ENCODE assay signal across 8 cellular contexts in genomic region chr11:64688534-64688982, GRCh38. TPM values are rescaled to one million over a fixed set of nuclear protein-coding genes. Genes with fewer than 3 reads are reported as not detected.
DNase-seq lines count a peak whose midpoint lies in the region; ATAC-seq, FAIRE-seq and TF ChIP-seq lines count a peak whose summit lies in the region.

No MANE protein-coding gene starts in this region.

- peak; percentile 46 for FAIRE-seq in A549 (lab: Jason Lieb, UNC)

- peak overlapping the region; percentile 54 for H3K4me2 ChIP-seq in A549

- intact Hi-C loops in lower leg skin (cut with DNase I; ENCODE audit: low total_unique reads): no loop called here

- ATAC-seq in A549 (peak; percentile 90 to 98), GM18867 (IDR thresholded peaks at IDR 0.05; ENCODE audit: unreplicated experiment) (peak; percentile 75)

- peak; percentile 99 for TF ChIP-seq CTCF in A549 (IDR thresholded peaks at IDR 0.05)
- peak in 1 of 3 donors; percentile 43 for TF ChIP-seq CTCF in lower leg skin (IDR thresholded peaks at IDR 0.05)

- CTCF ChIA-PET in A549 (lab: Yijun Ruan, JAX): interaction anchor here (0.6 to 5.4 kb wide), 71 partner anchors 10 to 418 kb away, joined by 3 to 88 read pairs (median 4); partner anchors contain the start of genes NRXN2, PRDX5, PYGM and RASGRP2

- POLR2A ChIA-PET in A549 (lab: Yijun Ruan, JAX): interaction anchor here (0.9 to 1.1 kb wide), 2 partner anchors 16 to 37 kb away, joined by 3 read pairs; no protein-coding TSS in a partner anchor

- DNase-seq in A549 (ENCODE audit: low read depth in 1 of 2, low spot score in 1 of 2) (peak; percentile 89 to 90), HPDE6-E6E7 (ENCODE audit: extremely low spot score) (peak; percentile 76), NCI-H82 (lab: John Stamatoyannopoulos, UW) (peak; percentile 94), dermis microvascular lymphatic vessel endothelial cell (ENCODE audit: low read depth in 2 of 2) (peak; percentile 67 to 87), lower leg skin (ENCODE audit: low spot score in 2 of 2) (peak; percentile 71 to 97)
- DNase-seq in activated CD4-positive, alpha-beta T cell treated with anti-CD3 and anti-CD28 coated beads, Interleukin-2, amount 50 U/mL, for 4 hours: peak; percentile 87 to 89
- DNase-seq in stimulated activated CD4-positive, alpha-beta T cell treated with anti-CD3 and anti-CD28 coated beads, Interleukin-4, amount 100 ng/mL, for 24 hours: peak; percentile 91

- H3K27ac ChIP-seq in A549: peak overlapping the region; percentile 56 to 82

- H3K4me1 ChIP-seq in A549: no peaks in the 10 kb centered on the region

- peak overlapping the region; percentile 39 for H3K4me3 ChIP-seq in A549
- H3K4me3 ChIP-seq in lower leg skin (ENCODE audit: low read depth, poor library complexity, severe bottlenecking): no peak overlapping the region

- 0% methylated on average over 12 of the region's 13 CpGs for WGBS in A549 (ENCODE audit: missing lambda C conversion rate)
- WGBS in lower leg skin, 2 donors: 1 to 2% methylated on average over 13 of the region's 13 CpGs

- TF ChIP-seq RAD21 in A549 (conservative IDR thresholded peaks at IDR 0.05 in 1 of 2, IDR thresholded peaks at IDR 0.05 in 1 of 2): peak; percentile 54 to 87

- TF ChIP-seq POLR2A in A549 (IDR thresholded peaks at IDR 0.05; ENCODE audit: low read length) (no peak), lower leg skin (IDR thresholded peaks at IDR 0.05) (no peak)

- H3K9me3 ChIP-seq in A549: no peaks in the 10 kb centered on the region

- TF ChIP-seq EP300 in A549 (IDR thresholded peaks at IDR 0.05): no peak

TF ChIP-seq in A549, 52 proteins besides CTCF, POLR2A, EP300 and RAD21:
- TF ChIP-seq FOSL2 (IDR thresholded peaks at IDR 0.05): no peak
- TF ChIP-seq FOSL2 (CRISPR knock-in tag; IDR thresholded peaks at IDR 0.05): no peak
- TF ChIP-seq ESRRA (IDR thresholded peaks at IDR 0.05; ENCODE audit: borderline replicate concordance, low read length): no peak
- no peak for TF ChIP-seq MAZ (IDR thresholded peaks at IDR 0.05; ENCODE audit: borderline replicate concordance, low read depth, low read length)
- TF ChIP-seq HMGXB4 (CRISPR knock-in tag; IDR thresholded peaks at IDR 0.05; ENCODE audit: borderline replicate concordance): no peak
- TF ChIP-seq ELK1 (IDR thresholded peaks at IDR 0.05; ENCODE audit: low read depth, low read length): no peak
- no peak for TF ChIP-seq BHLHE40 (IDR thresholded peaks at IDR 0.05; ENCODE audit: low read depth, low read length)
- no peak for TF ChIP-seq TP53 (CRISPR knock-in tag; IDR thresholded peaks at IDR 0.05)
- TF ChIP-seq ZFP36 (IDR thresholded peaks at IDR 0.05; ENCODE audit: borderline replicate concordance, partially characterized antibody): no peak
- TF ChIP-seq RFX5 (IDR thresholded peaks at IDR 0.05): no peak
- TF ChIP-seq CEBPB (IDR thresholded peaks at IDR 0.05): peak; percentile 59 to 90; a peak in 3 of 4 replicates
- peak; percentile 75 for TF ChIP-seq SMC3 (IDR thresholded peaks at IDR 0.05)
- TF ChIP-seq MAX (IDR thresholded peaks at IDR 0.05): no peak
- peak; percentile 68 for TF ChIP-seq MAFK (IDR thresholded peaks at IDR 0.05; ENCODE audit: partially characterized antibody)
- no peak for TF ChIP-seq GATA3 (IDR thresholded peaks at IDR 0.05; ENCODE audit: borderline replicate concordance)
- TF ChIP-seq CHD4 (IDR thresholded peaks at IDR 0.05; ENCODE audit: borderline replicate concordance): no peak
- no peak for TF ChIP-seq PHF8 (IDR thresholded peaks at IDR 0.05; ENCODE audit: borderline replicate concordance, low read depth)
- 0 out of 5 replicates have a peak, but pooled peaks of 1 of the 2 experiments have one; percentile 22 for TF ChIP-seq JUN (IDR thresholded peaks at IDR 0.05)
- TF ChIP-seq BCL3 (IDR thresholded peaks at IDR 0.05): no peak
- TF ChIP-seq TFCP2L1 (CRISPR knock-in tag; IDR thresholded peaks at IDR 0.05): no peak
- no peak for TF ChIP-seq CBX2 (IDR thresholded peaks at IDR 0.05; ENCODE audit: borderline replicate concordance, low read depth)
TF ChIP-seq in A549: peak in this region for 4.

RNA-seq across cellular contexts. Expression of gene NRXN2, which starts 34.4 kb away (rescaled TPM):
- polyA plus RNA-seq in A549 (2011; rRNA removed): not detected in 2 replicates
- 0.06 and 0.11 TPM in 2 replicates for polyA plus RNA-seq in A549 (2012; cell fraction: cytosol; rRNA removed)
- polyA plus RNA-seq in A549 (2012; cell fraction: nucleus; rRNA removed): 0.01 and 0.02 TPM in 2 replicates
- polyA plus RNA-seq in A549 (2017; fragmentation: RNase III; extraction: RNeasy Plus Mini Kit Qiagen cat#74134 plus additional on column Dnase treatment): 0.04 to 0.17 TPM (median 0.07 TPM) in 3 replicates
- polyA minus RNA-seq in A549 (2011; rRNA and poly(A)+ RNA removed): not detected in 2 replicates
- not detected in 2 replicates for total RNA-seq in dermis microvascular lymphatic vessel endothelial cell
- total RNA-seq in lower leg skin: 1 to 10 TPM in 2 of 4 donors, under 1 TPM in 1, not detected in 1; 0.27 to 7.0 (median 1.1) TPM

RNA-seq across cellular contexts. Expression of gene RASGRP2, which starts 55.4 kb away (rescaled TPM):
- polyA plus RNA-seq in A549 (2011; rRNA removed) (0.88 and 0.95 TPM in 2 replicates), A549 (2017; fragmentation: RNase III; extraction: RNeasy Plus Mini Kit Qiagen cat#74134 plus additional on column Dnase treatment) (0.89 to 1.1 TPM (median 0.94 TPM) in 3 replicates)
- 1.3 and 1.8 TPM in 2 replicates for polyA plus RNA-seq in A549 (2012; cell fraction: cytosol; rRNA removed)
- 2.3 and 3.0 TPM in 2 replicates for polyA plus RNA-seq in A549 (2012; cell fraction: nucleus; rRNA removed)
- polyA minus RNA-seq in A549 (2011; rRNA and poly(A)+ RNA removed): 1.5 and 1.9 TPM in 2 replicates
- total RNA-seq in dermis microvascular lymphatic vessel endothelial cell (1.8 and 2.7 TPM in 2 replicates), lower leg skin (1 to 10 TPM; 1.1 to 10.0 (median 5.0) TPM)
